In genomic region chr22:50696251-50696798, GRCh38 we compare ENCODE assay signal across 1 cellular context.
TF ChIP-seq lines count a peak whose summit lies in the region.

No MANE protein-coding gene starts in this region.

TF ChIP-seq in K562, 482 proteins besides CTCF, POLR2A, EP300 and RAD21 (continued from another document):
- peak; percentile 17 for TF ChIP-seq CTCFL (IDR thresholded peaks at IDR 0.05; ENCODE audit: borderline replicate concordance, insufficient read depth, low read depth, low read length, poor library complexity, severe bottlenecking)
TF ChIP-seq in K562: peak in this region for 1.
